In the genomic region with DNA sequence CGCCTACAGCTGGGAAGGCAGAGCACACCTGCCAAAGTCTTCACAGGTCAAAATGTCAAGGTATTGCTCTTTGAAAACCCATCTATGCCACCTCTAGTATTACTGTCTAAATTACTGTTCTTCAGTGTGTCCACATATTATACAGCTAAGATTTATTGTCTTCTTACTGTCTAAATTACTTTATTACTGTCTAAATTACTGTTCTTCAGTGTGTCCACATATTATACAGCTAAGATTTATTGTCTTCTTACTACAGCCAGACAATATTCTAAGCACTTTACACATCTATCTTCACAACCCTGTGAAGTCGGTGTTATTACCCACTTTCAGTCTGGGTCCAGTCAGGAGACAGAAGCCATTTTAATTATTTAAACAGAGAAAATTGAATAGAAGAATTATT, we compare ENCODE assay signal across 16 cellular contexts.
"Had no signal": no experiment of that assay in that cellular context is flagged by ENCODE, and none has a peak within 500 bp of the region (broad histone marks: within the 10 kb centered on the region; RNA-seq: fewer than 3 reads in every experiment).

No MANE protein-coding gene starts in this region.

- H3K36me3 ChIP-seq: adrenal gland, cardiac muscle cell, gastroesophageal sphincter, left lung, ovary, sigmoid colon, thoracic aorta had no signal

- H3K9me3 ChIP-seq: adrenal gland, gastroesophageal sphincter, left lung, ovary, sigmoid colon, thoracic aorta had no signal

- H3K4me1 ChIP-seq: adrenal gland had no signal

- H3K4me3 ChIP-seq: adrenal gland, cardiac muscle cell, gastroesophageal sphincter, left lung, ovary, sigmoid colon had no signal

- H3K27ac ChIP-seq: adrenal gland, cardiac muscle cell, gastroesophageal sphincter, left lung, ovary, sigmoid colon had no signal

- DNase-seq: activated CD4-positive, alpha-beta T cell treated with anti-CD3 and anti-CD28 coated beads for 4 hours; activated CD8-positive, alpha-beta memory T cell treated with anti-CD3 and anti-CD28 coated beads, Interleukin-2, amount 50 U/mL, for 4 hours; activated CD8-positive, alpha-beta T cell treated with anti-CD3 and anti-CD28 coated beads, Interleukin-2, amount 10 ng/mL, durations not matched to agents 7 days and 5 days; activated effector memory CD4-positive, alpha-beta T cell treated with anti-CD3 and anti-CD28 coated beads, Interleukin-2, amount 50 U/mL, for 16 hours; activated T-cell treated with anti-CD3 and anti-CD28 coated beads, Interleukin-2, amount 50 U/mL, for 48 hours; adrenal gland; left lung; mammary epithelial cell; naive thymus-derived CD4-positive, alpha-beta T cell; ovary; sigmoid colon; stimulated activated CD4-positive, alpha-beta T cell treated with anti-CD3 and anti-CD28 coated beads, Interleukin-12 subunit alpha, Interleukin-12 subunit beta, amount 100 ng/mL, for 4 hours; stimulated activated CD4-positive, alpha-beta T cell treated with anti-CD3 and anti-CD28 coated beads, Interleukin-2, amount 100 ng/mL, for 24 hours had no signal

- H3K27me3 ChIP-seq: adrenal gland, cardiac muscle cell, gastroesophageal sphincter, left lung, ovary, sigmoid colon had no signal
